In genomic region chr11:33773399-33774355, GRCh38 we compare ENCODE assay signal across 1 cellular context.
TF ChIP-seq lines count a peak whose summit lies in the region.

No MANE protein-coding gene starts in this region.

TF ChIP-seq in HEK293, 187 proteins besides CTCF, POLR2A, EP300 and RAD21 (continued from another document and continues in another):
- TF ChIP-seq INSM2 (tag by site-specific recombination; IDR thresholded peaks at IDR 0.05) (no peak), ZNF140 (tag by site-specific recombination; IDR thresholded peaks at IDR 0.05) (no peak), ZBTB7A (tag by site-specific recombination; IDR thresholded peaks at IDR 0.05; ENCODE audit: low read depth) (no peak), ZNF670 (tag by site-specific recombination; IDR thresholded peaks at IDR 0.05; ENCODE audit: low read depth) (no peak), ZNF558 (tag by site-specific recombination; IDR thresholded peaks at IDR 0.05) (no peak), ZNF677 (tag by site-specific recombination; IDR thresholded peaks at IDR 0.05) (no peak), ZNF26 (tag by site-specific recombination; IDR thresholded peaks at IDR 0.05) (no peak), ZNF16 (tag by site-specific recombination; IDR thresholded peaks at IDR 0.05; ENCODE audit: low read depth) (no peak), ZNF335 (tag by site-specific recombination; conservative IDR thresholded peaks at IDR 0.05) (peak; percentile 84), ZNF211 (tag by site-specific recombination; IDR thresholded peaks at IDR 0.05; ENCODE audit: low read depth) (no peak), ZFP69B (tag by site-specific recombination; IDR thresholded peaks at IDR 0.05) (no peak), PRDM10 (tag by site-specific recombination; IDR thresholded peaks at IDR 0.05) (peak; percentile 63; the same call in 1 of the 2 replicates), ZNF707 (tag by site-specific recombination; IDR thresholded peaks at IDR 0.05) (no peak), ZNF23 (tag by site-specific recombination; IDR thresholded peaks at IDR 0.05; ENCODE audit: borderline replicate concordance) (no peak), ZNF664 (tag by site-specific recombination; IDR thresholded peaks at IDR 0.05) (no peak), ZIC2 (tag by site-specific recombination; IDR thresholded peaks at IDR 0.05) (peak; percentile 95), ZBTB10 (tag by site-specific recombination; IDR thresholded peaks at IDR 0.05) (no peak), ZNF138 (tag by site-specific recombination; IDR thresholded peaks at IDR 0.05; ENCODE audit: borderline replicate concordance) (no peak), ZNF133 (tag by site-specific recombination; IDR thresholded peaks at IDR 0.05) (no peak), ZNF629 (tag by site-specific recombination; IDR thresholded peaks at IDR 0.05) (peak; percentile 27; the same call in 1 of the 2 replicates), ZNF223 (tag by site-specific recombination; IDR thresholded peaks at IDR 0.05) (no peak), SALL2 (tag by site-specific recombination; IDR thresholded peaks at IDR 0.05; ENCODE audit: borderline replicate concordance) (no peak), ZNF560 (tag by site-specific recombination; IDR thresholded peaks at IDR 0.05; ENCODE audit: borderline replicate concordance) (no peak), ZNF114 (tag by site-specific recombination; IDR thresholded peaks at IDR 0.05) (no peak), ZNF610 (tag by site-specific recombination; IDR thresholded peaks at IDR 0.05; ENCODE audit: borderline replicate concordance) (no peak), MYNN (tag by site-specific recombination; IDR thresholded peaks at IDR 0.05; ENCODE audit: borderline replicate concordance) (peak; percentile 85), ZFP3 (tag by site-specific recombination; IDR thresholded peaks at IDR 0.05; ENCODE audit: low read depth) (no peak), ZNF148 (tag by site-specific recombination; IDR thresholded peaks at IDR 0.05; ENCODE audit: borderline replicate concordance) (no peak), ATF2 (tag by site-specific recombination; IDR thresholded peaks at IDR 0.05; ENCODE audit: low read depth) (no peak), ZNF555 (tag by site-specific recombination; conservative IDR thresholded peaks at IDR 0.05) (no peak), ZNF214 (tag by site-specific recombination; IDR thresholded peaks at IDR 0.05; ENCODE audit: borderline replicate concordance) (no peak), ZNF76 (tag by site-specific recombination; IDR thresholded peaks at IDR 0.05; ENCODE audit: borderline replicate concordance, low read depth) (no peak), ZNF596 (tag by site-specific recombination; IDR thresholded peaks at IDR 0.05) (no peak), ZNF157 (tag by site-specific recombination; IDR thresholded peaks at IDR 0.05) (no peak), ZNF514 (tag by site-specific recombination; IDR thresholded peaks at IDR 0.05) (no peak), ZNF530 (tag by site-specific recombination; IDR thresholded peaks at IDR 0.05; ENCODE audit: low read depth) (no peak), ZNF112 (tag by site-specific recombination; IDR thresholded peaks at IDR 0.05) (no peak), ZNF341 (tag by site-specific recombination; IDR thresholded peaks at IDR 0.05; ENCODE audit: low read depth) (peak; percentile 64), ZNF473 (tag by site-specific recombination; IDR thresholded peaks at IDR 0.05) (no peak), KLF7 (tag by site-specific recombination; IDR thresholded peaks at IDR 0.05; ENCODE audit: borderline replicate concordance) (no peak), ZNF518A (tag by site-specific recombination; conservative IDR thresholded peaks at IDR 0.05; ENCODE audit: low read depth) (no peak), ZBTB44 (tag by site-specific recombination; IDR thresholded peaks at IDR 0.05) (no peak), PRDM1 (tag by site-specific recombination; IDR thresholded peaks at IDR 0.05) (no peak), ZNF311 (tag by site-specific recombination; IDR thresholded peaks at IDR 0.05; ENCODE audit: borderline replicate concordance) (no peak)
